ENCODE assay signal across 8 cellular contexts in the genomic region with DNA sequence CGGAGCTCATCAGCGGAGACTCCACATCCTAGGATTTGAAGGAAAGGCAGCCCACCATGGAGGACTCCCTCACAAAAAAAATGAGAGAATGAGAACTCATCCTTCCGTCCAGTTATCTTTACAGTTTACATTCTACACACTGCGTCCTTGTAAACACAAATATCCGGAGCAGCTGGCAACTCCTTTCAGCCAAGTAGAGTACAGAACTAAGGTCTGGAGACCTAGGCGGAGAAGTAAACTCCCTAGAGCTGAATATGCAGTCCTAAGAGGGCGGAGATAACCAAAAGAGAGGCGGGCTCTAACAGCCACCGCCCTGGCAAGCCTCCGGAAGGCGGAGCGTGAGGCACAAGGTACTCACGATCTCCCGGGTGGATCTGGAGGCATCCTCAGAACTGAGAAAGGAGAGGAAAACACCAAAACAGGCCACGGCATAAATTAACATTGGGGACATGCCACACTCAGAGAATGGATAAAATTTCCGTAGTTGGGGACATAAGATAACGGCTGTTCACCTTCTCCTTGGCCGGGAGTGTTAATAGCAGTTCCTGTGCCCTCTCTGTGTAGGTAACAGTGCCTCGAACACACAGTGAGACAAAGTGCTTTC. TPM values are rescaled to one million over a fixed set of nuclear protein-coding genes. Genes with fewer than 3 reads are reported as not detected.
DNase-seq lines count a peak whose midpoint lies in the region; ATAC-seq and TF ChIP-seq lines count a peak whose summit lies in the region.

No MANE protein-coding gene starts in this region.

- H3K18ac ChIP-seq in neuronal stem cell (ENCODE audit: low read length): peak overlapping the region; percentile 38

- peaks cover 39% of the 10 kb centered on the region for H3K79me2 ChIP-seq in Loucy (ENCODE audit: insufficient read depth, low read length)

- peak overlapping the region; percentile 57 for H2BK5ac ChIP-seq in neuronal stem cell (ENCODE audit: low read length)

- H3K4me3 ChIP-seq in Loucy (ENCODE audit: low read length, poor library complexity, severe bottlenecking) (peak overlapping the region; percentile 81), neuronal stem cell (ENCODE audit: low read length in 2 of 2) (peak overlapping the region; percentile 65 to 86)

- H3K36me3 ChIP-seq in Loucy (ENCODE audit: insufficient read depth, low read length) (peaks cover 3% of the 10 kb centered on the region; the same call in 1 of the 2 replicates), neuronal stem cell (replicated peaks in 1 of 2; ENCODE audit: control insufficient read depth in 2 of 2, insufficient read depth in 2 of 2, low read length in 2 of 2) (peaks cover 1 to 6% of the 10 kb centered on the region in 2 donors)

- peak; percentile 89 for DNase-seq in DMS53 (lab: John Stamatoyannopoulos, UW)
- peak; percentile 84 for DNase-seq in SIG-M5 treated with dmso at 0.1 percent for 504 hours (lab: John Stamatoyannopoulos, UW; ENCODE audit: unreplicated experiment)
- DNase-seq in activated gamma-delta T cell treated with anti-CD3 and anti-CD28 coated beads, Interleukin-2, amount 50 U/mL, for 16 hours (ENCODE audit: low read depth): peak; percentile 51
- DNase-seq in foreskin keratinocyte: peak; percentile 57 to 80
- peak; percentile 70 for DNase-seq in neuronal stem cell (ENCODE audit: low spot score)
- peak in 48 of 49 donors; percentile 2 to 83 (median 54) for DNase-seq in substantia nigra (lab: John Stamatoyannopoulos, UW)
- DNase-seq in GM19240 (ENCODE audit: insufficient read length, low spot score): no peak

- H2BK12ac ChIP-seq in neuronal stem cell (ENCODE audit: low read length): no peak overlapping the region

- H3K4me1 ChIP-seq in Loucy (ENCODE audit: insufficient read depth, low read length, poor library complexity, severe bottlenecking) (peaks cover 31% of the 10 kb centered on the region), foreskin keratinocyte (peaks cover 7% of the 10 kb centered on the region), neuronal stem cell (ENCODE audit: control insufficient read depth in 2 of 2, insufficient read depth in 1 of 2, low read depth in 1 of 2, low read length in 2 of 2) (peaks cover 5 to 8% of the 10 kb centered on the region in 2 donors)

- no peak overlapping the region for H4K8ac ChIP-seq in neuronal stem cell (ENCODE audit: low read depth, low read length)

- H3K9ac ChIP-seq in Loucy (ENCODE audit: low read depth, low read length, poor library complexity, severe bottlenecking): peak overlapping the region; percentile 99
- no peak overlapping the region for H3K9ac ChIP-seq in neuronal stem cell (ENCODE audit: low read depth, low read length, poor library complexity)

- H3F3A ChIP-seq in Loucy (ENCODE audit: low read depth): peaks cover 8% of the 10 kb centered on the region; the same call in 1 of the 2 replicates

- no peaks in the 10 kb centered on the region for H3K9me2 ChIP-seq in Loucy (replicated peaks; ENCODE audit: low read depth, low read length)

- H3K27ac ChIP-seq in foreskin keratinocyte (peak overlapping the region; percentile 66), neuronal stem cell (replicated peaks; ENCODE audit: low read length) (peak overlapping the region; percentile 94), substantia nigra (ENCODE audit: low read depth, low read length, poor library complexity, severe bottlenecking) (peak overlapping the region; percentile 93)

- H4K20me1 ChIP-seq in Loucy (ENCODE audit: insufficient read depth, low read length, poor library complexity, severe bottlenecking): peaks cover 38% of the 10 kb centered on the region

- H3K9me3 ChIP-seq in Loucy (ENCODE audit: insufficient read depth, low read depth, low read length): no peaks in the 10 kb centered on the region
- no peaks in the 10 kb centered on the region for H3K9me3 ChIP-seq in neuronal stem cell (replicated peaks in 1 of 2; ENCODE audit: control insufficient read depth in 2 of 2, insufficient read depth in 1 of 2, low read depth in 1 of 2, low read length in 2 of 2)

- no peak overlapping the region for H3K4ac ChIP-seq in neuronal stem cell (ENCODE audit: low read length)

- WGBS in neuronal stem cell (ENCODE audit: extremely low coverage in 2 of 2, insufficient read length in 2 of 2, insufficient replicate concordance in 1 of 2), 2 donors: no CpG with 5 or more reads among the region's 19 CpGs

- peak; percentile 5 for ATAC-seq in foreskin keratinocyte

- H3K27me3 ChIP-seq in Loucy (ENCODE audit: insufficient read depth, low read length, poor library complexity, severe bottlenecking) (no peaks in the 10 kb centered on the region), foreskin keratinocyte (no peaks in the 10 kb centered on the region), neuronal stem cell (ENCODE audit: control insufficient read depth in 3 of 3, insufficient read depth in 3 of 3, low read depth in 1 of 3, low read length in 3 of 3) (peaks cover 0 to 1% (median 0%) of the 10 kb centered on the region in 3 experiments)

- no peak for TF ChIP-seq CTCF in Loucy (conservative IDR thresholded peaks at IDR 0.05; ENCODE audit: low read length)
- TF ChIP-seq CTCF in foreskin keratinocyte (conservative IDR thresholded peaks at IDR 0.05): no peak

- no peak overlapping the region for H4K91ac ChIP-seq in neuronal stem cell (ENCODE audit: low read depth, low read length, poor library complexity)

- no peak overlapping the region for H2AFZ ChIP-seq in Loucy (ENCODE audit: low read length)
- H2AFZ ChIP-seq in neuronal stem cell (ENCODE audit: low read length): peak overlapping the region; percentile 67

- peaks cover 12% of the 10 kb centered on the region for H3K79me1 ChIP-seq in neuronal stem cell (ENCODE audit: low read depth, low read length)

- H3K4me2 ChIP-seq in Loucy (ENCODE audit: low read depth, low read length, poor library complexity, severe bottlenecking) (peak overlapping the region; percentile 88), neuronal stem cell (ENCODE audit: insufficient read depth, low read length, poor library complexity, severe bottlenecking) (peak overlapping the region; percentile 89)

- no peak overlapping the region for H3K23ac ChIP-seq in neuronal stem cell (ENCODE audit: low read depth, low read length, poor library complexity)

- H2AK5ac ChIP-seq in neuronal stem cell (ENCODE audit: low read depth, low read length): no peak overlapping the region

- no peak overlapping the region for H3K14ac ChIP-seq in neuronal stem cell (ENCODE audit: low read length)

- H2BK120ac ChIP-seq in neuronal stem cell (ENCODE audit: low read depth, low read length): no peak overlapping the region

- no peak overlapping the region for H2BK15ac ChIP-seq in neuronal stem cell (ENCODE audit: low read length)

RNA-seq across cellular contexts. Expression of a gene that starts 1.0 kb away (rescaled TPM):
- total RNA-seq in foreskin keratinocyte: 30.2 and 31.6 TPM in 2 replicates
- polyA plus RNA-seq in foreskin keratinocyte: 6.6 and 9.0 TPM in 2 replicates
- 42.9 TPM for polyA plus RNA-seq in neuronal stem cell (2013, experiment 1 of 2)
- polyA plus RNA-seq in neuronal stem cell (2013, experiment 2 of 2): 43.4 TPM
